Comparison of ENCODE assay signal across 12 cellular contexts in genomic region chr3:129687586-129688125, GRCh38.
DNase-seq lines count a peak whose midpoint lies in the region; ATAC-seq lines count a peak whose summit lies in the region.
"Had no signal": no experiment of that assay in that cellular context is flagged by ENCODE, and none has a peak within 500 bp of the region (broad histone marks: within the 10 kb centered on the region; RNA-seq: fewer than 3 reads in every experiment).

No MANE protein-coding gene starts in this region.

- H3K36me3 ChIP-seq in stomach smooth muscle (ENCODE audit: control insufficient read depth in 2 of 2, insufficient read depth in 2 of 2, low read length in 2 of 2), result no peaks in the 10 kb centered on the region

- DNase-seq in DMS53 (lab: John Stamatoyannopoulos, UW) (peak; percentile 37), DMS53 treated with DMSO at 0.1 percent for 48 hours (lab: John Stamatoyannopoulos, UW; ENCODE audit: unreplicated experiment) (no peak), cerebellar cortex (ENCODE audit: low spot score) (peak; percentile 60), H4 (ENCODE audit: low spot score) (no peak), HPDE6-E6E7 (ENCODE audit: extremely low spot score) (no peak)
- DNase-seq: 8988T; effector memory CD4-positive, alpha-beta T cell; naive thymus-derived CD4-positive, alpha-beta T cell; T-helper 2 cell had no signal

- H3K27me3 ChIP-seq in layer of hippocampus (ENCODE audit: control insufficient read depth, insufficient read depth, low read length) (no peaks in the 10 kb centered on the region), stomach smooth muscle (ENCODE audit: control insufficient read depth in 1 of 2, insufficient read depth in 2 of 2, low read length in 2 of 2) (no peaks in the 10 kb centered on the region)

- H3K9me3 ChIP-seq in stomach smooth muscle (ENCODE audit: control insufficient read depth in 2 of 2, low read length in 2 of 2), result no peaks in the 10 kb centered on the region

- ATAC-seq in GM18511 (IDR thresholded peaks at IDR 0.05; ENCODE audit: unreplicated experiment), result no peak
- ATAC-seq: naive thymus-derived CD4-positive, alpha-beta T cell had no signal

- H3K9ac ChIP-seq in stomach smooth muscle (ENCODE audit: low read length in 2 of 2), result no peak overlapping the region

- peak overlapping the region; percentile 89 for H3K27ac ChIP-seq in layer of hippocampus (ENCODE audit: low read depth, low read length)
- no peak overlapping the region for H3K27ac ChIP-seq in stomach smooth muscle (ENCODE audit: low read length)

- peak overlapping the region; percentile 4 to 52 for H3K4me3 ChIP-seq in stomach smooth muscle (ENCODE audit: low read length in 2 of 2)

- H3K4me1 ChIP-seq in stomach smooth muscle (ENCODE audit: control insufficient read depth, insufficient read depth, low read length), result peaks cover 5% of the 10 kb centered on the region

Comparison
In these comparisons a context has a peak if more than half of its experiments do, and no peak if none do; other contexts are left out.
1. DNase-seq: peak in DMS53 (single experiment) and cerebellar cortex (single experiment); none in DMS53 treated with DMSO at 0.1 percent for 48 hours (single experiment), H4 (single experiment) and HPDE6-E6E7 (single experiment).